ENCODE assay signal across 16 cellular contexts in the genomic region with DNA sequence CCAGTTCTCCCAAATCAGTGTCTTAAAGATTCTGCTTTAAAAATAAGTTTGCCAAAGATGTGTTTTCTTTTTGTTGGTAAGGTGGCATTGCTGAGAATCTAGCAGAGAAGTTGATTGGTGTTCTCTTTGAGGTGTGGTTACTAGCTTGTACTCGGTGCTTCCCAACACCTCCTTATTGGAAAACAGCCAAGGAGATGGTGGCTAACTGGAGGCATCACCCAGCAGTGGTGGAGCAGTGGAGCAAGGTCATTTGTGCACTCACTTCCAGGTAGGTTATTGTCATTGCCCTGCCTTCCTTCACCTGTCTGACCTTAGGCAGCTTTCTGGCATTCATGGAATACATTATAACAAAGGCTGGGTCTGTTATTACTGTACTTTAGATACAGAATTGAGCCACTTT.
"Had no signal": no experiment of that assay in that cellular context is flagged by ENCODE, and none has a peak within 500 bp of the region (broad histone marks: within the 10 kb centered on the region; RNA-seq: fewer than 3 reads in every experiment).

No MANE protein-coding gene starts in this region.

- H3K4me1 ChIP-seq: esophagus squamous epithelium, right atrium auricular region, sigmoid colon had no signal

- H3K27me3 ChIP-seq: esophagus squamous epithelium, gastroesophageal sphincter, right atrium auricular region, sigmoid colon had no signal

- H3K27ac ChIP-seq: epithelial cell of prostate, gastroesophageal sphincter, right atrium auricular region, sigmoid colon, skin epidermis had no signal

- H3K4me3 ChIP-seq: esophagus squamous epithelium, gastroesophageal sphincter, lung, right atrium auricular region, sigmoid colon, skin epidermis had no signal

- H3K9me3 ChIP-seq: esophagus squamous epithelium, gastroesophageal sphincter, right atrium auricular region, sigmoid colon had no signal

- ATAC-seq: gastroesophageal sphincter, left cardiac atrium, left ventricle myocardium superior, natural killer cell had no signal

- DNase-seq: effector memory CD4-positive, alpha-beta T cell; esophagus squamous epithelium; immature natural killer cell; left cardiac atrium; left ventricle myocardium superior; natural killer cell; posterior cingulate gyrus; sigmoid colon; stimulated activated CD4-positive, alpha-beta T cell treated with anti-CD3 and anti-CD28 coated beads, Interleukin-12 subunit alpha, Interleukin-12 subunit beta, amount 100 ng/mL, for 4 hours; stimulated activated naive CD4-positive, alpha-beta T cell treated with Interleukin-2 at 50 U/mL for 16 hours; trophoblast cell had no signal
